In genomic region chr3:23270423-23270822, GRCh38 we compare ENCODE assay signal across 17 cellular contexts.
DNase-seq lines count a peak whose midpoint lies in the region; ATAC-seq and TF ChIP-seq lines count a peak whose summit lies in the region.
"Had no signal": no experiment of that assay in that cellular context is flagged by ENCODE, and none has a peak within 500 bp of the region (broad histone marks: within the 10 kb centered on the region; RNA-seq: fewer than 3 reads in every experiment).

No MANE protein-coding gene starts in this region.

- intact Hi-C loops in aorta (cut with DNase I) (no loop called here), spleen (cut with DNase I; ENCODE audit: low total_unique reads) (no loop called here)

- peak overlapping the region; percentile 41 for H3K4me2 ChIP-seq in Loucy (ENCODE audit: low read depth, low read length, poor library complexity, severe bottlenecking)

- H3K79me2 ChIP-seq in Loucy (ENCODE audit: insufficient read depth, low read length) = 0 out of 2 replicates have a peak, but pooled peaks cover 6% of the 10 kb centered on the region

- H3K27me3 ChIP-seq in GM06990 (replicated peaks; ENCODE audit: control insufficient read depth, insufficient read depth, low read length) (no peaks in the 10 kb centered on the region), Loucy (ENCODE audit: insufficient read depth, low read length, poor library complexity, severe bottlenecking) (no peaks in the 10 kb centered on the region), aorta (ENCODE audit: control insufficient read depth in 1 of 2, insufficient read depth in 2 of 2, low read length in 1 of 2) (no peaks in the 10 kb centered on the region), spleen (replicated peaks in 1 of 7) (no peaks in the 10 kb centered on the region)

- WGBS in aorta, 2 donors = 74 to 88% methylated on average over 3 of the region's 3 CpGs
- 39 to 77% (median 67%) methylated on average over 3 of the region's 3 CpGs for WGBS in spleen, 5 donors

- ATAC-seq in GM19372 (IDR thresholded peaks at IDR 0.05; ENCODE audit: low read depth, unreplicated experiment) (peak; percentile 52), GM21576 (IDR thresholded peaks at IDR 0.05; ENCODE audit: unreplicated experiment) (peak; percentile 76), aorta (ENCODE audit: low FRiP score) (no peak)
- ATAC-seq: SK-N-SH treated with all-trans-retinoic acid at 6 μM for 48 hours had no signal

- no peaks in the 10 kb centered on the region for H3K9me2 ChIP-seq in Loucy (replicated peaks; ENCODE audit: low read depth, low read length)

- no peak for TF ChIP-seq POLR2A in spleen (IDR thresholded peaks at IDR 0.05)

- H3K27ac ChIP-seq in aorta (ENCODE audit: low read depth in 1 of 2, low read length in 2 of 2) (no peak overlapping the region), spleen (no peak overlapping the region)

- H3K36me3 ChIP-seq in GM06990 (ENCODE audit: control insufficient read depth, insufficient read depth, low read length) (no peaks in the 10 kb centered on the region; the same call in 1 of the 2 replicates), Loucy (ENCODE audit: insufficient read depth, low read length) (no peaks in the 10 kb centered on the region), aorta (ENCODE audit: control insufficient read depth in 1 of 2, insufficient read depth in 2 of 2, low read length in 1 of 2) (no peaks in the 10 kb centered on the region), spleen (peaks cover 0 to 7% (median 0%) of the 10 kb centered on the region in 6 donors)

- no peak for TF ChIP-seq CTCF in GM06990 (IDR thresholded peaks at IDR 0.05; ENCODE audit: insufficient read depth, low read length, poor library complexity, severe bottlenecking)
- no peak for TF ChIP-seq CTCF in Loucy (conservative IDR thresholded peaks at IDR 0.05; ENCODE audit: low read length)
- no peak for TF ChIP-seq CTCF in spleen (IDR thresholded peaks at IDR 0.05 in 8 of 11, conservative IDR thresholded peaks at IDR 0.05 in 3 of 11)

- no peak overlapping the region for H2AFZ ChIP-seq in Loucy (ENCODE audit: low read length)

- H3K9ac ChIP-seq in Loucy (ENCODE audit: low read depth, low read length, poor library complexity, severe bottlenecking) = no peak overlapping the region

- no peaks in the 10 kb centered on the region for H3K9me3 ChIP-seq in Loucy (ENCODE audit: insufficient read depth, low read depth, low read length)
- no peaks in the 10 kb centered on the region for H3K9me3 ChIP-seq in aorta (ENCODE audit: control insufficient read depth, low read length)
- H3K9me3 ChIP-seq in spleen = peaks cover 0 to 19% (median 9%) of the 10 kb centered on the region in 8 donors

- H3F3A ChIP-seq in Loucy (ENCODE audit: low read depth) = no peaks in the 10 kb centered on the region

- H3K4me1 ChIP-seq in Loucy (ENCODE audit: insufficient read depth, low read length, poor library complexity, severe bottlenecking) = peaks cover 27% of the 10 kb centered on the region
- no peaks in the 10 kb centered on the region for H3K4me1 ChIP-seq in aorta (ENCODE audit: control insufficient read depth in 1 of 2, insufficient read depth in 2 of 2, low read length in 2 of 2)
- H3K4me1 ChIP-seq in spleen = peaks cover 0 to 33% (median 0%) of the 10 kb centered on the region in 6 donors

- no peak overlapping the region for H3K4me3 ChIP-seq in GM06990 (replicated peaks; ENCODE audit: low read depth, low read length)
- no peak overlapping the region for H3K4me3 ChIP-seq in Loucy (ENCODE audit: low read length, poor library complexity, severe bottlenecking)
- H3K4me3 ChIP-seq in aorta (ENCODE audit: low read length in 2 of 2) = no peak overlapping the region
- H3K4me3 ChIP-seq in spleen = no peak overlapping the region

- no peaks in the 10 kb centered on the region for H4K20me1 ChIP-seq in Loucy (ENCODE audit: insufficient read depth, low read length, poor library complexity, severe bottlenecking)

- DNase-seq in GM06990 (ENCODE audit: extremely low read depth, insufficient read length) (peak; percentile 46), aorta (no peak), DMS79 treated with DMSO at 0.1 percent for 48 hours (lab: John Stamatoyannopoulos, UW) (no peak), spleen (no peak)
- DNase-seq in activated CD4-positive, CD25-positive, alpha-beta regulatory T cell (lab: John Stamatoyannopoulos, UW) = no peak
- DNase-seq: C1 segment of cervical spinal cord, DMS 273 treated with DMSO at 0.1 percent for 48 hours, GF-D8, NCI-H1105 treated with DMSO at 0.1 percent for 48 hours, NCI-H1694 treated with DMSO at 0.1 percent for 48 hours, NCI-H748 treated with DMSO at 0.1 percent for 48 hours, OCI-M1, SHP77 treated with DMSO at 0.1 percent for 48 hours had no signal
